ENCODE assay signal across 7 cellular contexts in genomic region chr12:131277186-131278115, GRCh38.
DNase-seq lines count a peak whose midpoint lies in the region; ATAC-seq, FAIRE-seq and TF ChIP-seq lines count a peak whose summit lies in the region.
"Not testable (repeated sequence)": the region's sequence is repeated elsewhere in the genome, so short reads cannot be mapped to it uniquely, and the experiment has no call there.

No MANE protein-coding gene starts in this region.

- TF ChIP-seq EP300 in upper lobe of left lung (IDR thresholded peaks at IDR 0.05), result not testable (repeated sequence)

- not testable (repeated sequence) for H3K27me3 Mint-ChIP-seq in WTC11 (ENCODE audit: low read depth)

- TF ChIP-seq POLR2A in upper lobe of left lung (IDR thresholded peaks at IDR 0.05), result not testable (repeated sequence)

- H3K79me1 ChIP-seq in mesendoderm (ENCODE audit: low read length), result not testable (repeated sequence)

- peak; percentile 94 for FAIRE-seq in bronchial epithelial cell (lab: Jason Lieb, UNC)

- DNase-seq in NCI-H1092 treated with DMSO at 0.1 percent for 48 hours (lab: John Stamatoyannopoulos, UW) (peak; percentile 7), left ventricle myocardium superior (peak; percentile 19), mesendoderm (peak; percentile 46), posterior vena cava (ENCODE audit: low spot score) (peak; percentile 58), upper lobe of left lung (peak; percentile 12 to 24)
- not testable (repeated sequence) for DNase-seq in WTC11 (ENCODE audit: low spot score); bronchial epithelial cell (ENCODE audit: low read depth)

- not testable (repeated sequence) for H3K18ac ChIP-seq in mesendoderm (ENCODE audit: low read length)

- not testable (repeated sequence) for H3K4me1 Mint-ChIP-seq in WTC11

- not testable (repeated sequence) for H3K23ac ChIP-seq in mesendoderm (ENCODE audit: low read length)

- not testable (repeated sequence) for H3K27me3 ChIP-seq in bronchial epithelial cell (ENCODE audit: control insufficient read depth, insufficient read depth, low read length); mesendoderm (ENCODE audit: insufficient read depth, low read length, poor library complexity); upper lobe of left lung

- not testable (repeated sequence) for H3K79me2 ChIP-seq in mesendoderm (ENCODE audit: control insufficient read depth, insufficient read depth, low read length)

- H4K8ac ChIP-seq in mesendoderm (ENCODE audit: low read depth, low read length), result not testable (repeated sequence)

- not testable (repeated sequence) for H4K5ac ChIP-seq in mesendoderm (ENCODE audit: low read length)

- not testable (repeated sequence) for H3K4me1 ChIP-seq in mesendoderm (ENCODE audit: control insufficient read depth, low read depth, low read length); upper lobe of left lung

- peak overlapping the region; percentile 69 for H3K56ac ChIP-seq in mesendoderm (ENCODE audit: low read length)

- not testable (repeated sequence) for H3K36me3 ChIP-seq in bronchial epithelial cell (ENCODE audit: control insufficient read depth, insufficient read depth, low read length); mesendoderm (ENCODE audit: control insufficient read depth, insufficient read depth, low read length); upper lobe of left lung

- not testable (repeated sequence) for H3K9me3 ChIP-seq in upper lobe of left lung

- not testable (repeated sequence) for H3K4me3 Mint-ChIP-seq in WTC11

- POLR2A ChIA-PET in WTC11 (lab: Charles Lee), result not testable (repeated sequence)

- H2BK120ac ChIP-seq in mesendoderm (ENCODE audit: low read depth, low read length), result not testable (repeated sequence)

- not testable (repeated sequence) for H3K4ac ChIP-seq in mesendoderm (ENCODE audit: low read depth, low read length)

- not testable (repeated sequence) for H3K27ac ChIP-seq in mesendoderm (ENCODE audit: low read depth, low read length); upper lobe of left lung

- H2AK5ac ChIP-seq in mesendoderm (ENCODE audit: low read length), result not testable (repeated sequence)

- peak overlapping the region; percentile 46 for H2BK5ac ChIP-seq in mesendoderm (ENCODE audit: low read length)

- no CpG with 5 or more reads among the region's 18 CpGs for WGBS in mesendoderm (ENCODE audit: extremely low coverage, insufficient coverage, low lambda C conversion rate)
- WGBS in upper lobe of left lung, 2 donors, result 81 to 85% methylated on average over 8 to 16 of the region's 18 CpGs

- H3K36me3 Mint-ChIP-seq in WTC11, result not testable (repeated sequence)

- CTCF ChIA-PET in WTC11 (lab: Charles Lee), result interaction anchor here (0.5 kb wide), 1 partner anchor 53 kb away, joined by 3 read pairs; no protein-coding TSS in a partner anchor

- not testable (repeated sequence) for H3K9ac ChIP-seq in mesendoderm (ENCODE audit: low read length)

- ATAC-seq in WTC11, result peak; percentile 63
- not testable (repeated sequence) for ATAC-seq in left ventricle myocardium superior; upper lobe of left lung (ENCODE audit: low FRiP score in 2 of 2)

- H3K27ac Mint-ChIP-seq in WTC11, result not testable (repeated sequence)

- not testable (repeated sequence) for H3K4me3 ChIP-seq in bronchial epithelial cell (ENCODE audit: low read depth, low read length); mesendoderm (ENCODE audit: low read length); upper lobe of left lung

- not testable (repeated sequence) for TF ChIP-seq CTCF in WTC11 (IDR thresholded peaks at IDR 0.05); bronchial epithelial cell (IDR thresholded peaks at IDR 0.05; ENCODE audit: insufficient read depth, low read length, severe bottlenecking); upper lobe of left lung (IDR thresholded peaks at IDR 0.05)

- intact Hi-C loops in left ventricle myocardium superior (cut with micrococcal nuclease); posterior vena cava (cut with DNase I): not testable (repeated sequence)

- H2BK15ac ChIP-seq in mesendoderm (replicated peaks; ENCODE audit: low read depth), result not testable (repeated sequence)

- H3K4me2 ChIP-seq in mesendoderm (ENCODE audit: low read length), result not testable (repeated sequence)

- not testable (repeated sequence) for H3K9me3 Mint-ChIP-seq in WTC11
